ENCODE assay signal across 8 cellular contexts in genomic region chr11:134331565-134332188, GRCh38. TPM values are rescaled to one million over a fixed set of nuclear protein-coding genes. Genes with fewer than 3 reads are reported as not detected.
DNase-seq lines count a peak whose midpoint lies in the region; ATAC-seq and TF ChIP-seq lines count a peak whose summit lies in the region.

TSS of gene GLB1L2 (plus strand) at chr11:134331988. CDS start at chr11:134332062, 74 bp downstream.

- peak within 1 kb of the TSS; percentile 52 to 74 (median 64) for H3K4me3 ChIP-seq in BLaER1 treated with 17β-estradiol and CSF1 and Interleukin-3, amounts not matched to agents 10 nM and 100 nM
- H3K4me3 ChIP-seq in adipocyte (ENCODE audit: low read length): peak within 1 kb of the TSS; percentile 59
- peak within 1 kb of the TSS; percentile 45 to 52 for H3K4me3 ChIP-seq in uterus

- H3K4me2 ChIP-seq in BLaER1 treated with 17β-estradiol and CSF1 and Interleukin-3, amounts not matched to agents 10 nM and 100 nM: peak within 1 kb of the TSS; percentile 96 to 100 (median 99)

- no peaks in the 10 kb centered on the region for H3K36me3 ChIP-seq in BLaER1 treated with 17β-estradiol and CSF1 and Interleukin-3, amounts not matched to agents 10 nM and 100 nM
- H3K36me3 ChIP-seq in adipocyte (ENCODE audit: control insufficient read depth, insufficient read depth, low read length, severe bottlenecking): no peaks in the 10 kb centered on the region
- H3K36me3 ChIP-seq in uterus: no peaks in the 10 kb centered on the region

- H3K4me1 ChIP-seq in BLaER1 treated with 17β-estradiol and CSF1 and Interleukin-3, amounts not matched to agents 10 nM and 100 nM: peaks cover 12 to 28% (median 18%) of the 10 kb centered on the region in 10 experiments
- H3K4me1 ChIP-seq in adipocyte (ENCODE audit: control insufficient read depth, insufficient read depth, low read length) (peaks cover 8% of the 10 kb centered on the region), uterus (peaks cover 0 to 6% of the 10 kb centered on the region in 2 donors)

- DNase-seq in HuH-7.5 (ENCODE audit: low spot score) (peak; percentile 40), SKM-1 treated with dmso at 0.1 percent for 144 hours (lab: John Stamatoyannopoulos, UW; ENCODE audit: unreplicated experiment) (peak; percentile 38), adipocyte (ENCODE audit: low read depth) (peak; percentile 7), hepatic stellate cell (ENCODE audit: low spot score) (peak; percentile 35), renal cortical epithelial cell (ENCODE audit: low read depth) (peak; percentile 11), uterus (peak; percentile 73 to 81)

- ATAC-seq in GM19467 (IDR thresholded peaks at IDR 0.05; ENCODE audit: unreplicated experiment): peak; percentile 83

- intact Hi-C loops in uterus (cut with DNase I; ENCODE audit: low total_unique reads): no loop called here

- H4K20me1 ChIP-seq in BLaER1 treated with 17β-estradiol and CSF1 and Interleukin-3, amounts not matched to agents 10 nM and 100 nM: peaks cover 0 to 17% (median 0%) of the 10 kb centered on the region in 11 experiments; a peak in 6 of 22 replicates

- peak within 1 kb of the TSS in 8 of 11 experiments; percentile 8 to 42 (median 28); a peak in 7 of 22 replicates for H3K27ac ChIP-seq in BLaER1 treated with 17β-estradiol and CSF1 and Interleukin-3, amounts not matched to agents 10 nM and 100 nM
- H3K27ac ChIP-seq in uterus: peak within 1 kb of the TSS; percentile 11 to 38

- no peak for TF ChIP-seq POLR2A in uterus (IDR thresholded peaks at IDR 0.05)

- peak within 1 kb of the TSS; percentile 27 to 75 (median 61); a peak in 19 of 22 replicates for H3K9ac ChIP-seq in BLaER1 treated with 17β-estradiol and CSF1 and Interleukin-3, amounts not matched to agents 10 nM and 100 nM
- no peak within 1 kb of the TSS for H3K9ac ChIP-seq in adipocyte (ENCODE audit: low read length)

- peaks cover 25 to 42% (median 39%) of the 10 kb centered on the region in 11 experiments for H3K27me3 ChIP-seq in BLaER1 treated with 17β-estradiol and CSF1 and Interleukin-3, amounts not matched to agents 10 nM and 100 nM
- peaks cover 32% of the 10 kb centered on the region for H3K27me3 ChIP-seq in adipocyte (replicated peaks; ENCODE audit: control insufficient read depth, insufficient read depth, low read length)
- H3K27me3 ChIP-seq in uterus: no peaks in the 10 kb centered on the region

- H3K9me3 ChIP-seq in BLaER1 treated with 17β-estradiol and CSF1 and Interleukin-3, amounts not matched to agents 10 nM and 100 nM (replicated peaks in 1 of 11): no peaks in the 10 kb centered on the region
- no peaks in the 10 kb centered on the region for H3K9me3 ChIP-seq in adipocyte (ENCODE audit: control insufficient read depth, low read length)
- H3K9me3 ChIP-seq in uterus: no peaks in the 10 kb centered on the region

- no peak for TF ChIP-seq CTCF in uterus (IDR thresholded peaks at IDR 0.05)

RNA-seq across cellular contexts. Expression of gene GLB1L2, which starts in this region (rescaled TPM):
- total RNA-seq in renal cortical epithelial cell: 4.2 and 4.3 TPM in 2 replicates
- total RNA-seq in uterus: 10 to 100 TPM in 2 of 4 donors, 1 to 10 TPM in 2; 5.0 to 28.2 (median 16.7) TPM

Comparison
In these comparisons a context has a peak if more than half of its experiments do, and no peak if none do; other contexts are left out.
1. Peak in every context shown above with its lines: DNase-seq, ATAC-seq, H3K4me3 ChIP-seq and H3K27ac ChIP-seq.
2. DNase-seq: peak in every context shown above with its lines; median percentile 77 in uterus; 40 in HuH-7.5; 38 in SKM-1 treated with dmso at 0.1 percent for 144 hours; 35 in hepatic stellate cell; 11 in renal cortical epithelial cell; 7 in adipocyte.